Comparison of ENCODE assay signal across 33 cellular contexts in genomic region chr10:52720018-52720417, GRCh38. TPM values are rescaled to one million over a fixed set of nuclear protein-coding genes. Genes with fewer than 3 reads are reported as not detected.
"Had no signal": no experiment of that assay in that cellular context is flagged by ENCODE, and none has a peak within 500 bp of the region (broad histone marks: within the 10 kb centered on the region; RNA-seq: fewer than 3 reads in every experiment).

No MANE protein-coding gene starts in this region.

- H3K4me3 ChIP-seq: colonic mucosa, dorsolateral prefrontal cortex, esophagus squamous epithelium, gastrocnemius medialis, heart right ventricle, left lung, lower lobe of right lung, mucosa of descending colon had no signal

- H3K27me3 ChIP-seq: colonic mucosa, dorsolateral prefrontal cortex, esophagus squamous epithelium, gastrocnemius medialis, heart right ventricle, left lung had no signal

- ATAC-seq: effector memory CD8-positive, alpha-beta T cell; esophagus mucosa; gastrocnemius medialis; heart right ventricle; left cardiac atrium; left lung; left ventricle myocardium superior; lower lobe of right lung; mucosa of descending colon; naive thymus-derived CD8-positive, alpha-beta T cell had no signal

- H3K27ac ChIP-seq: colonic mucosa, dorsolateral prefrontal cortex, epithelial cell of prostate, esophagus squamous epithelium, gastrocnemius medialis, heart right ventricle, left lung, lower lobe of right lung had no signal

- H3K36me3 ChIP-seq: colonic mucosa, esophagus squamous epithelium, gastrocnemius medialis, heart right ventricle, left lung, lower lobe of right lung had no signal

- DNase-seq: colonic mucosa; cortex of kidney; dermis blood vessel endothelial cell; dorsolateral prefrontal cortex; effector CD8-positive, alpha-beta T cell; effector memory CD8-positive, alpha-beta T cell; endodermal cell; erythroblast; esophagus squamous epithelium; foreskin fibroblast; gastrocnemius medialis; glutamatergic neuron; head of caudate nucleus; heart right ventricle; hippocampal formation; left cardiac atrium; left lung; left ventricle myocardium superior; lower lobe of right lung; mesenchymal stem cell; mucosa of descending colon; naive B cell; naive thymus-derived CD8-positive, alpha-beta T cell had no signal

- H3K9me3 ChIP-seq: colonic mucosa, esophagus squamous epithelium, gastrocnemius medialis, left lung, lower lobe of right lung, mucosa of descending colon had no signal

- H3K4me1 ChIP-seq: colonic mucosa, esophagus squamous epithelium, gastrocnemius medialis, heart right ventricle, left lung, lower lobe of right lung had no signal

RNA-seq across cellular contexts. Expression of gene MBL2, which starts 52.6 kb away (rescaled TPM):
- total RNA-seq: dermis blood vessel endothelial cell; dorsolateral prefrontal cortex; endodermal cell; esophagus mucosa; esophagus squamous epithelium; glomerular endothelial cell; heart right ventricle; kidney epithelial cell; left cardiac atrium; left lung; left ventricle myocardium superior; lower leg skin; lower lobe of right lung; lung microvascular endothelial cell; mesenteric fat pad; mesothelial cell of epicardium; mucosa of descending colon; myocyte; naive thymus-derived CD8-positive, alpha-beta T cell had no signal
- polyA plus RNA-seq: heart right ventricle; keratinocyte; naive thymus-derived CD8-positive, alpha-beta T cell had no signal
